ENCODE assay signal across 11 cellular contexts in the genomic region with DNA sequence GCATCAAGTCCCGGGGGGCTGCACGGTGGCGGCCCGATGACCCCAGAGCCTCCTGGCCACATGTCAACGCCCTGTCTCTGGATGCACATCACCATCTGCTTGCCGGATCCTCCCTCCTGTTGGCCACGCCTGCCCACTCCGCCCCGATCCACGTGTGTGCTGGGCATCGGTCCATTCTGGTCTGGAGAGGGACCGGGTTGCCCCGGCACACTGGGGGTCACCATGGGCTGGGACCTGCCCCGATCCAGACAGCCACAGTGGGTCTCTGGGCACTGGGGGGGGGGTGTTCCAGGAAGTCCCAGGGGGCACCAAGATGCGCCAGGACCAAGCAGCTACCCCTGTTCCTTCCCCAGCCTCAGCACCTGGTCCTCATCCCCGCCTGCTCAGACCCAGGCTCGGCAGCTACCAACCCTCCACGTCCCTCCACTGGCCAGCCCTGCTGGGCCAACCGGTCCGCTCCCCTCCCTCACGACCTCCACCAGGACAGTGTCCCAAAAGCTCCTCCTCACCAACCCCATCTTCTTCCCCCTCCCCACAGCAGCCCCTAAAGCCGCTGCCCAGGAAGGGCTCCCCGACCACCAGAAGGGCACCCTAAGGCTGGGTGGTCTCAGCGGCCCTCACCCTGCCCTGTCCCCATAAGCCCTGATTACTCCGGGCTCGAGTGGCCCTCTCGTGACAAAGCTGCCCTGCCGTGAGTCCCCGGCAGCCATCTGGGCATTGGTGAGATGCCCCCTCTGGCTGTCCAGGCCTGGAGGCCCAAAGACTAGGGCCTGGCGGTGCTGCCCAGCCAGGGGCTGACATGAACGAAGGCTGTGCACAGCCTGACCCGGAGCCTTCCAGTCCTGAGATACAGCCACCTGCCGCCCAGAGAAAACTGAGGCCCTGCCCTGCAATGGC. TPM values are rescaled to one million over a fixed set of nuclear protein-coding genes. Genes with fewer than 3 reads are reported as not detected.
DNase-seq lines count a peak whose midpoint lies in the region; TF ChIP-seq lines count a peak whose summit lies in the region.
"Had no signal": no experiment of that assay in that cellular context is flagged by ENCODE, and none has a peak within 500 bp of the region (broad histone marks: within the 10 kb centered on the region; RNA-seq: fewer than 3 reads in every experiment).

No MANE protein-coding gene starts in this region.

- CTCF ChIA-PET in HEK293 (lab: Yijun Ruan, JAX), result interaction anchor here (0.7 to 1.0 kb wide), 2 partner anchors 77 to 112 kb away, joined by 3 read pairs; no protein-coding TSS in a partner anchor

- no peak for TF ChIP-seq EP300 in esophagus muscularis mucosa (IDR thresholded peaks at IDR 0.05)

- H3K36me3 Mint-ChIP-seq in CD14-positive monocyte, result peaks cover 15 to 35% of the 10 kb centered on the region in 2 donors
- no peaks in the 10 kb centered on the region for H3K36me3 Mint-ChIP-seq in osteocyte (ENCODE audit: unreplicated experiment)

- H3K4me1 ChIP-seq in HEK293 (ENCODE audit: control insufficient read depth, insufficient read depth, low read length) (no peaks in the 10 kb centered on the region; the same call in 1 of the 2 replicates), esophagus squamous epithelium (peaks cover 52 to 68% (median 58%) of the 10 kb centered on the region in 3 donors), esophagus muscularis mucosa (peaks cover 61 to 74% (median 66%) of the 10 kb centered on the region in 4 donors)

- peaks cover 38% of the 10 kb centered on the region for H3K4me1 Mint-ChIP-seq in CD14-positive monocyte
- peaks cover 35% of the 10 kb centered on the region for H3K4me1 Mint-ChIP-seq in osteocyte (ENCODE audit: unreplicated experiment)

- H3K36me3 ChIP-seq in HEK293 (ENCODE audit: control insufficient read depth in 2 of 2, insufficient read depth in 1 of 2, low read length in 2 of 2) (peaks cover 0 to 43% of the 10 kb centered on the region in 2 experiments; a peak in 1 of 3 replicates), esophagus squamous epithelium (peaks cover 8 to 32% (median 11%) of the 10 kb centered on the region in 3 donors), esophagus muscularis mucosa (peaks cover 6 to 24% (median 20%) of the 10 kb centered on the region in 4 donors)

- no peak overlapping the region for H3K4me3 Mint-ChIP-seq in CD14-positive monocyte
- no peak overlapping the region for H3K4me3 Mint-ChIP-seq in osteocyte (ENCODE audit: unreplicated experiment)

- H3K9me3 Mint-ChIP-seq in CD14-positive monocyte (no peaks in the 10 kb centered on the region), osteocyte (ENCODE audit: unreplicated experiment) (no peaks in the 10 kb centered on the region)
- H3K9me3 Mint-ChIP-seq: nephron progenitor cell had no signal

- 69 to 89% methylated on average over 8 to 10 of the region's 33 CpGs for WGBS in esophagus squamous epithelium, 2 donors
- 63% methylated on average over 23 of the region's 33 CpGs for WGBS in esophagus muscularis mucosa

- H3K27me3 Mint-ChIP-seq in CD14-positive monocyte (ENCODE audit: low read depth in 3 of 3) (peaks cover 0 to 4% (median 0%) of the 10 kb centered on the region in 3 donors), osteocyte (ENCODE audit: unreplicated experiment) (no peaks in the 10 kb centered on the region)

- intact Hi-C loops in CD14-positive monocyte (cut with micrococcal nuclease) (no loop called here), esophagus squamous epithelium (cut with DNase I) (no loop called here), esophagus muscularis mucosa (cut with DNase I) (no loop called here)

- TF ChIP-seq POLR2A in esophagus squamous epithelium (IDR thresholded peaks at IDR 0.05) (no peak), esophagus muscularis mucosa (IDR thresholded peaks at IDR 0.05; ENCODE audit: low read depth) (no peak)

- H3K9me3 ChIP-seq in HEK293 (ENCODE audit: control insufficient read depth, insufficient read depth, low read depth, low read length) (no peaks in the 10 kb centered on the region), esophagus squamous epithelium (no peaks in the 10 kb centered on the region), esophagus muscularis mucosa (no peaks in the 10 kb centered on the region)

- POLR2A ChIA-PET in HEK293 (lab: Yijun Ruan, JAX), result interaction anchor here (0.6 to 0.7 kb wide), 2 partner anchors 101 to 385 kb away, joined by 4 to 5 read pairs; no protein-coding TSS in a partner anchor

- no peak for TF ChIP-seq CTCF in CD14-positive monocyte (IDR thresholded peaks at IDR 0.05)
- TF ChIP-seq CTCF in HEK293 (tag by site-specific recombination; IDR thresholded peaks at IDR 0.05), result no peak
- TF ChIP-seq CTCF in esophagus squamous epithelium (IDR thresholded peaks at IDR 0.05), result no peak
- no peak for TF ChIP-seq CTCF in osteocyte (IDR thresholded peaks at IDR 0.05)
- TF ChIP-seq CTCF in esophagus muscularis mucosa (IDR thresholded peaks at IDR 0.05), result no peak

- no peak overlapping the region for H3K27ac ChIP-seq in HEK293 (ENCODE audit: extremely low read depth, low read depth, low read length)
- peak overlapping the region in 3 of 4 donors; percentile 8 to 39 (median 19) for H3K27ac ChIP-seq in esophagus squamous epithelium
- peak overlapping the region in 2 of 4 donors; percentile 48 to 99 for H3K27ac ChIP-seq in esophagus muscularis mucosa (replicated peaks in 1 of 4)

- peak; percentile 39 for DNase-seq in CD14-positive monocyte (ENCODE audit: low spot score)
- DNase-seq in esophagus squamous epithelium (lab: John Stamatoyannopoulos, UW), result no peak
- no peak for DNase-seq in osteocyte (ENCODE audit: extremely low spot score, unreplicated experiment)
- no peak for DNase-seq in kidney tubule cell (ENCODE audit: low spot score)
- no peak for DNase-seq in esophagus muscularis mucosa (ENCODE audit: extremely low spot score)
- DNase-seq in NK-92 (lab: John Stamatoyannopoulos, UW; ENCODE audit: unreplicated experiment), result no peak
- no peak for DNase-seq in NCI-H187 (lab: John Stamatoyannopoulos, UW)
- DNase-seq: hippocampal formation, NCI-H2171, nephron progenitor cell had no signal

- H3K27me3 ChIP-seq in esophagus squamous epithelium (no peaks in the 10 kb centered on the region), esophagus muscularis mucosa (no peaks in the 10 kb centered on the region)

- H3K4me3 ChIP-seq in HEK293 (ENCODE audit: low read depth, low read length) (no peak overlapping the region), esophagus squamous epithelium (peak overlapping the region in 1 of 4 donors; percentile 3), esophagus muscularis mucosa (no peak overlapping the region)

- peak overlapping the region in 6 of 7 donors; percentile 8 to 89 (median 57) for H3K27ac Mint-ChIP-seq in CD14-positive monocyte
- peak overlapping the region; percentile 31 for H3K27ac Mint-ChIP-seq in osteocyte (ENCODE audit: unreplicated experiment)

TF ChIP-seq in HEK293, 187 proteins besides CTCF, POLR2A, EP300 and RAD21:
- TF ChIP-seq ZNF449 (tag by site-specific recombination; IDR thresholded peaks at IDR 0.05) (no peak), KLF1 (tag by site-specific recombination; IDR thresholded peaks at IDR 0.05) (peak; percentile 75), IKZF3 (tag by site-specific recombination; IDR thresholded peaks at IDR 0.05) (no peak), ZNF76 (tag by site-specific recombination; IDR thresholded peaks at IDR 0.05; ENCODE audit: borderline replicate concordance, low read depth) (no peak), ZNF510 (tag by site-specific recombination; IDR thresholded peaks at IDR 0.05; ENCODE audit: insufficient replicate concordance) (no peak)

RNA-seq across cellular contexts. Expression of gene CTBP1, which starts 4.6 kb away (rescaled TPM):
- polyA plus RNA-seq in CD14-positive monocyte, result 10 to 100 TPM; 21.3 to 42.1 TPM
- total RNA-seq in esophagus squamous epithelium (100 to 1,000 TPM in 3 of 4 donors, 10 to 100 TPM in 1; 72.2 to 121 (median 113) TPM), osteocyte (172 and 176 TPM in 2 replicates), esophagus muscularis mucosa (100 to 1,000 TPM; 110 to 245 (median 172) TPM)

RNA-seq across cellular contexts. Expression of gene MAEA, which starts 45.4 kb away (rescaled TPM):
- 10 to 100 TPM; 34.3 to 37.7 TPM for polyA plus RNA-seq in CD14-positive monocyte
- total RNA-seq in esophagus squamous epithelium, result 10 to 100 TPM; 56.6 to 78.7 (median 67.5) TPM
- total RNA-seq in osteocyte, result 62.5 and 62.9 TPM in 2 replicates
- total RNA-seq in esophagus muscularis mucosa, result 10 to 100 TPM; 54.5 to 63.1 (median 59.8) TPM
